In genomic region chr21:41663805-41664788, GRCh38 we compare ENCODE assay signal across 11 cellular contexts.
A peak's percentile ranks its signal among the peaks of the same experiment; 100 is the strongest.
DNase-seq lines count a peak whose midpoint lies in the region; ATAC-seq and TF ChIP-seq lines count a peak whose summit lies in the region.
"Had no signal": no experiment of that assay in that cellular context is flagged by ENCODE, and none has a peak within 500 bp of the region (broad histone marks: within the 10 kb centered on the region; RNA-seq: fewer than 3 reads in every experiment).

No MANE protein-coding gene starts in this region.

- no peaks in the 10 kb centered on the region for H3K27me3 ChIP-seq in brain microvascular endothelial cell (replicated peaks)

- in situ Hi-C loops in brain microvascular endothelial cell (cut with HindIII; ENCODE audit: low pct_ligation_motif_present, low sequenced_read_pairs), result no loop called here

- TF ChIP-seq CTCF in brain microvascular endothelial cell (IDR thresholded peaks at IDR 0.05; ENCODE audit: low read depth, low read length, missing control alignments), result no peak

- H3K36me3 ChIP-seq in brain microvascular endothelial cell (replicated peaks), result no peaks in the 10 kb centered on the region

- DNase-seq in CD1c-positive myeloid dendritic cell (ENCODE audit: extremely low spot score), result peak; percentile 86
- DNase-seq in brain microvascular endothelial cell, result peak; percentile 46
- DNase-seq in lung microvascular endothelial cell (ENCODE audit: low read depth in 2 of 2), result peak; percentile 65 to 75
- DNase-seq in HCEC 1CT, result no peak
- no peak for DNase-seq in UCSD-AML1 (lab: John Stamatoyannopoulos, UW; ENCODE audit: unreplicated experiment)
- DNase-seq in central memory CD4-positive, alpha-beta T cell, result no peak
- DNase-seq: activated naive CD4-positive, alpha-beta T cell treated with Interleukin-2 at 50 U/mL for 16 hours; CD8-positive, alpha-beta T cell had no signal

- ATAC-seq in GM21423 (IDR thresholded peaks at IDR 0.05; ENCODE audit: unreplicated experiment), result no peak
- ATAC-seq: CD8-positive, alpha-beta T cell; naive thymus-derived CD8-positive, alpha-beta T cell had no signal

- peak; percentile 44; the same call in 1 of the 2 replicates for TF ChIP-seq RAD21 in Ishikawa (IDR thresholded peaks at IDR 0.05; ENCODE audit: low read depth)

- H3K27ac ChIP-seq in brain microvascular endothelial cell, result peak overlapping the region; percentile 43

- no peak for TF ChIP-seq EP300 in Ishikawa (IDR thresholded peaks at IDR 0.05; ENCODE audit: borderline replicate concordance)

- no peak overlapping the region for H3K4me3 ChIP-seq in brain microvascular endothelial cell (ENCODE audit: low read depth, low read length)

TF ChIP-seq in Ishikawa, 13 proteins besides CTCF, POLR2A, EP300 and RAD21:
- TF ChIP-seq FOXM1 (IDR thresholded peaks at IDR 0.05; ENCODE audit: borderline replicate concordance, low read depth), result no peak
- TF ChIP-seq ZBTB7A (IDR thresholded peaks at IDR 0.05; ENCODE audit: low read depth), result no peak
- no peak for TF ChIP-seq REST (IDR thresholded peaks at IDR 0.05; ENCODE audit: low read depth)
- no peak for TF ChIP-seq TEAD4 (IDR thresholded peaks at IDR 0.05)
- TF ChIP-seq USF1 (IDR thresholded peaks at IDR 0.05), result no peak
- TF ChIP-seq CREB1 (IDR thresholded peaks at IDR 0.05; ENCODE audit: low read depth), result no peak
- TF ChIP-seq TAF1 (IDR thresholded peaks at IDR 0.05; ENCODE audit: low read depth), result no peak
- no peak for TF ChIP-seq EGR1 (IDR thresholded peaks at IDR 0.05)
- TF ChIP-seq CEBPB (IDR thresholded peaks at IDR 0.05), result no peak
- TF ChIP-seq YY1 (IDR thresholded peaks at IDR 0.05; ENCODE audit: low read depth), result no peak
- no peak for TF ChIP-seq TCF12 (IDR thresholded peaks at IDR 0.05; ENCODE audit: low read depth)
- no peak for TF ChIP-seq NFIC (IDR thresholded peaks at IDR 0.05)
- TF ChIP-seq MAX (IDR thresholded peaks at IDR 0.05), result no peak

Comparison
In these comparisons a context has a peak if more than half of its experiments do, and no peak if none do; other contexts are left out.
1. DNase-seq: peak in CD1c-positive myeloid dendritic cell (single experiment), brain microvascular endothelial cell (single experiment) and lung microvascular endothelial cell (2 of 2); none in HCEC 1CT (single experiment), UCSD-AML1 (single experiment) and central memory CD4-positive, alpha-beta T cell (single experiment).